Comparison of ENCODE assay signal across 28 cellular contexts in genomic region chr10:43262902-43263466, GRCh38. TPM values are rescaled to one million over a fixed set of nuclear protein-coding genes. Genes with fewer than 3 reads are reported as not detected.
A peak's percentile ranks its signal among the peaks of the same experiment; 100 is the strongest.
DNase-seq lines count a peak whose midpoint lies in the region; ATAC-seq and TF ChIP-seq lines count a peak whose summit lies in the region.
"Had no signal": no experiment of that assay in that cellular context is flagged by ENCODE, and none has a peak within 500 bp of the region (broad histone marks: within the 10 kb centered on the region; RNA-seq: fewer than 3 reads in every experiment).

No MANE protein-coding gene starts in this region.

- intact Hi-C loops in upper lobe of right lung (cut with DNase I) = no loop called here

- H3K27me3 Mint-ChIP-seq in CD8-positive, alpha-beta memory T cell = peaks cover 10 to 18% of the 10 kb centered on the region in 2 donors
- peaks cover 28% of the 10 kb centered on the region for H3K27me3 Mint-ChIP-seq in neural progenitor cell (ENCODE audit: insufficient read depth, low read depth)
- peaks cover 32% of the 10 kb centered on the region for H3K27me3 Mint-ChIP-seq in activated T-cell treated with anti-CD3 and anti-CD28 coated beads, Interleukin-2, amount 50 U/mL, for 4 hours (ENCODE audit: low read depth)

- H3K9me2 ChIP-seq in Karpas-422 (replicated peaks; ENCODE audit: insufficient read depth, low read length) = no peaks in the 10 kb centered on the region
- H3K9me2 ChIP-seq: SK-N-SH had no signal

- H3K27me3 ChIP-seq in CD8-positive, alpha-beta memory T cell (ENCODE audit: insufficient read depth, low read length, poor library complexity, severe bottlenecking) = peaks cover 20% of the 10 kb centered on the region
- H3K27me3 ChIP-seq in Karpas-422 (ENCODE audit: low read length) (no peaks in the 10 kb centered on the region), neural progenitor cell (peaks cover 40% of the 10 kb centered on the region), upper lobe of right lung (peaks cover 31% of the 10 kb centered on the region)
- H3K27me3 ChIP-seq: uterus had no signal

- ATAC-seq in activated T-cell treated with anti-CD3 and anti-CD28 coated beads, Interleukin-2, amount 50 U/mL, for 4 hours = no peak
- no peak for ATAC-seq in upper lobe of right lung
- ATAC-seq: activated T-cell treated with anti-CD3 and anti-CD28 coated beads, Interleukin-2, amount 50 U/mL, for 72 hours; esophagus mucosa; left ventricle myocardium superior; natural killer cell treated with Interleukin-12 subunit alpha and Interleukin-12 subunit beta and Interleukin-15 and Interleukin-18, amount 100 ng/mL, for 72 hours; stimulated activated effector memory CD8-positive, alpha-beta T cell treated with anti-CD3 and anti-CD28 coated beads, Interleukin-12 subunit alpha, Interleukin-12 subunit beta, amount 100 ng/mL, for 72 hours had no signal

- H3K36me3 ChIP-seq in CD8-positive, alpha-beta memory T cell (ENCODE audit: insufficient read depth, low read length) = no peaks in the 10 kb centered on the region
- no peaks in the 10 kb centered on the region for H3K36me3 ChIP-seq in Karpas-422 (ENCODE audit: insufficient read depth, low read length)
- no peaks in the 10 kb centered on the region for H3K36me3 ChIP-seq in neural progenitor cell
- no peaks in the 10 kb centered on the region for H3K36me3 ChIP-seq in upper lobe of right lung
- H3K36me3 ChIP-seq: breast epithelium, colonic mucosa, right atrium auricular region, suprapubic skin, uterus had no signal

- CTCF ChIA-PET in CD8-positive, alpha-beta memory T cell (lab: Charles Lee) = interaction anchor here (0.8 to 0.9 kb wide), 2 partner anchors 82 to 86 kb away, joined by 3 to 4 read pairs; no protein-coding TSS in a partner anchor

- no peak overlapping the region for H3K4me2 ChIP-seq in Karpas-422 (ENCODE audit: low read depth, low read length, poor library complexity, severe bottlenecking)
- no peak overlapping the region for H3K4me2 ChIP-seq in neural progenitor cell
- H3K4me2 ChIP-seq: SK-N-SH had no signal

- no peak overlapping the region for H3K4me3 ChIP-seq in CD8-positive, alpha-beta memory T cell (ENCODE audit: low read length)
- H3K4me3 ChIP-seq in Karpas-422 (ENCODE audit: low read length) = no peak overlapping the region
- no peak overlapping the region for H3K4me3 ChIP-seq in coronary artery
- no peak overlapping the region for H3K4me3 ChIP-seq in neural progenitor cell
- no peak overlapping the region for H3K4me3 ChIP-seq in upper lobe of right lung
- H3K4me3 ChIP-seq: breast epithelium, colonic mucosa, GM23248, mucosa of descending colon, right atrium auricular region, suprapubic skin, uterus had no signal

- peaks cover 7% of the 10 kb centered on the region for H3K4me1 ChIP-seq in CD8-positive, alpha-beta memory T cell (ENCODE audit: insufficient read depth, low read length)
- H3K4me1 ChIP-seq in Karpas-422 (ENCODE audit: low read length) (peaks cover 7% of the 10 kb centered on the region; the same call in 1 of the 2 replicates), neural progenitor cell (peaks cover 10% of the 10 kb centered on the region), upper lobe of right lung (no peaks in the 10 kb centered on the region)
- H3K4me1 ChIP-seq: colonic mucosa, foreskin keratinocyte, parathyroid adenoma had no signal

- H3K27ac Mint-ChIP-seq in CD8-positive, alpha-beta memory T cell = peak overlapping the region in 6 of 8 donors; percentile 30 to 68 (median 52)
- peak overlapping the region; percentile 72 for H3K27ac Mint-ChIP-seq in neural progenitor cell
- H3K27ac Mint-ChIP-seq: activated naive CD4-positive, alpha-beta T cell treated with anti-CD3 and anti-CD28 coated beads, Interleukin-2, amount 50 U/mL, for 24 hours; activated T-cell treated with anti-CD3 and anti-CD28 coated beads, Interleukin-2, amount 50 U/mL, for 72 hours; natural killer cell treated with Interleukin-12 subunit alpha and Interleukin-12 subunit beta and Interleukin-15 and Interleukin-18, amount 100 ng/mL, for 72 hours; stimulated activated effector memory CD8-positive, alpha-beta T cell treated with anti-CD3 and anti-CD28 coated beads, Interleukin-12 subunit alpha, Interleukin-12 subunit beta, amount 100 ng/mL, for 72 hours had no signal

- H3K27ac ChIP-seq in CD8-positive, alpha-beta memory T cell (ENCODE audit: low read depth, low read length) = no peak overlapping the region
- H3K27ac ChIP-seq in Karpas-422 (ENCODE audit: low read length) (no peak overlapping the region), coronary artery (no peak overlapping the region), neural progenitor cell (no peak overlapping the region), upper lobe of right lung (no peak overlapping the region)
- H3K27ac ChIP-seq: C4-2B, colonic mucosa, foreskin keratinocyte, GM23248, parathyroid adenoma, right atrium auricular region, suprapubic skin, uterus had no signal

- H3K36me3 Mint-ChIP-seq in CD8-positive, alpha-beta memory T cell = peaks cover 0 to 1% (median 0%) of the 10 kb centered on the region in 3 donors
- H3K36me3 Mint-ChIP-seq in neural progenitor cell = no peaks in the 10 kb centered on the region
- H3K36me3 Mint-ChIP-seq in activated T-cell treated with anti-CD3 and anti-CD28 coated beads, Interleukin-2, amount 50 U/mL, for 4 hours (ENCODE audit: insufficient read depth) = no peaks in the 10 kb centered on the region
- H3K36me3 Mint-ChIP-seq: activated naive CD4-positive, alpha-beta T cell treated with anti-CD3 and anti-CD28 coated beads, Interleukin-2, amount 50 U/mL, for 24 hours; natural killer cell treated with Interleukin-12 subunit alpha and Interleukin-12 subunit beta and Interleukin-15 and Interleukin-18, amount 100 ng/mL, for 72 hours; stimulated activated effector memory CD8-positive, alpha-beta T cell treated with anti-CD3 and anti-CD28 coated beads, Interleukin-12 subunit alpha, Interleukin-12 subunit beta, amount 100 ng/mL, for 72 hours had no signal

- H4K20me1 ChIP-seq in Karpas-422 (ENCODE audit: insufficient read depth, low read depth, low read length) (no peaks in the 10 kb centered on the region), neural progenitor cell (ENCODE audit: low read depth) (peaks cover 9% of the 10 kb centered on the region)

- peaks cover 12% of the 10 kb centered on the region for H3F3A ChIP-seq in neural progenitor cell (ENCODE audit: low read depth)

- H2AFZ ChIP-seq in Karpas-422 (ENCODE audit: low read length) = no peak overlapping the region
- H2AFZ ChIP-seq in neural progenitor cell (replicated peaks) = no peak overlapping the region
- H2AFZ ChIP-seq: GM23248, parathyroid adenoma had no signal

- H3K4me3 Mint-ChIP-seq in CD8-positive, alpha-beta memory T cell = peak overlapping the region in 4 of 7 donors; percentile 25 to 81 (median 68)
- H3K4me3 Mint-ChIP-seq in neural progenitor cell = peak overlapping the region; percentile 38
- H3K4me3 Mint-ChIP-seq in activated T-cell treated with anti-CD3 and anti-CD28 coated beads, Interleukin-2, amount 50 U/mL, for 4 hours = no peak overlapping the region
- H3K4me3 Mint-ChIP-seq: activated naive CD4-positive, alpha-beta T cell treated with anti-CD3 and anti-CD28 coated beads, Interleukin-2, amount 50 U/mL, for 24 hours; activated T-cell treated with anti-CD3 and anti-CD28 coated beads, Interleukin-2, amount 50 U/mL, for 72 hours; natural killer cell treated with Interleukin-12 subunit alpha and Interleukin-12 subunit beta and Interleukin-15 and Interleukin-18, amount 100 ng/mL, for 72 hours; stimulated activated effector memory CD8-positive, alpha-beta T cell treated with anti-CD3 and anti-CD28 coated beads, Interleukin-12 subunit alpha, Interleukin-12 subunit beta, amount 100 ng/mL, for 72 hours had no signal

- peaks cover 4 to 42% (median 9%) of the 10 kb centered on the region in 3 donors for H3K4me1 Mint-ChIP-seq in CD8-positive, alpha-beta memory T cell
- peaks cover 28% of the 10 kb centered on the region for H3K4me1 Mint-ChIP-seq in neural progenitor cell
- H3K4me1 Mint-ChIP-seq in activated T-cell treated with anti-CD3 and anti-CD28 coated beads, Interleukin-2, amount 50 U/mL, for 4 hours (ENCODE audit: low read depth) = peaks cover 14% of the 10 kb centered on the region

- POLR2A ChIA-PET in CD8-positive, alpha-beta memory T cell (lab: Charles Lee) = no interaction called here

- no peaks in the 10 kb centered on the region for H3K9me3 ChIP-seq in CD8-positive, alpha-beta memory T cell (ENCODE audit: low read length)
- H3K9me3 ChIP-seq in Karpas-422 (ENCODE audit: low read length) (no peaks in the 10 kb centered on the region), neural progenitor cell (ENCODE audit: low read depth) (no peaks in the 10 kb centered on the region), upper lobe of right lung (no peaks in the 10 kb centered on the region)
- H3K9me3 ChIP-seq: breast epithelium, colonic mucosa, mucosa of descending colon, right atrium auricular region, SK-N-SH, suprapubic skin, uterus had no signal

- H3K9ac ChIP-seq in Karpas-422 (ENCODE audit: low read length) (no peak overlapping the region), neural progenitor cell (no peak overlapping the region)
- H3K9ac ChIP-seq: GM23248, parathyroid adenoma, SK-N-SH had no signal

- TF ChIP-seq CTCF in coronary artery (IDR thresholded peaks at IDR 0.05) (no peak), neural progenitor cell (IDR thresholded peaks at IDR 0.05) (no peak), upper lobe of right lung (IDR thresholded peaks at IDR 0.05) (no peak)

- DNase-seq in CD8-positive, alpha-beta memory T cell = peak in 1 of 5 donors; percentile 37
- DNase-seq in Karpas-422 (peak; percentile 34), coronary artery (ENCODE audit: low spot score) (peak; percentile 67), neural progenitor cell (ENCODE audit: low spot score) (no peak), upper lobe of right lung (no peak), middle frontal gyrus (ENCODE audit: extremely low spot score, low spot score) (no peak)
- no peak for DNase-seq in activated T-cell treated with anti-CD3 and anti-CD28 coated beads, Interleukin-2, amount 50 U/mL, for 4 hours
- DNase-seq in stimulated activated CD4-positive, alpha-beta T cell treated with anti-CD3 and anti-CD28 coated beads, Interleukin-4, amount 100 ng/mL, for 24 hours = no peak
- DNase-seq: activated CD4-positive, alpha-beta T cell treated with anti-CD3 and anti-CD28 coated beads for 48 hours; activated T-cell treated with anti-CD3 and anti-CD28 coated beads, Interleukin-2, amount 50 U/mL, for 72 hours; foreskin keratinocyte; hippocampal formation; left ventricle myocardium superior; stimulated activated CD4-positive, alpha-beta T cell treated with anti-CD3 and anti-CD28 coated beads, Interleukin-4, amount 100 ng/mL, for 1 hour; uterus had no signal

- H3K9me3 Mint-ChIP-seq in CD8-positive, alpha-beta memory T cell = no peaks in the 10 kb centered on the region
- H3K9me3 Mint-ChIP-seq in neural progenitor cell = no peaks in the 10 kb centered on the region
- no peaks in the 10 kb centered on the region for H3K9me3 Mint-ChIP-seq in activated T-cell treated with anti-CD3 and anti-CD28 coated beads, Interleukin-2, amount 50 U/mL, for 4 hours
- H3K9me3 Mint-ChIP-seq: activated naive CD4-positive, alpha-beta T cell treated with anti-CD3 and anti-CD28 coated beads, Interleukin-2, amount 50 U/mL, for 24 hours; activated T-cell treated with anti-CD3 and anti-CD28 coated beads, Interleukin-2, amount 50 U/mL, for 72 hours; natural killer cell treated with Interleukin-12 subunit alpha and Interleukin-12 subunit beta and Interleukin-15 and Interleukin-18, amount 100 ng/mL, for 72 hours; stimulated activated effector memory CD8-positive, alpha-beta T cell treated with anti-CD3 and anti-CD28 coated beads, Interleukin-12 subunit alpha, Interleukin-12 subunit beta, amount 100 ng/mL, for 72 hours had no signal

- H3K79me2 ChIP-seq in Karpas-422 (ENCODE audit: low read length) (no peaks in the 10 kb centered on the region), neural progenitor cell (ENCODE audit: low read depth) (no peaks in the 10 kb centered on the region)
- H3K79me2 ChIP-seq: parathyroid adenoma had no signal

RNA-seq across cellular contexts. Expression of gene RASGEF1A, which starts 3.9 kb away (rescaled TPM):
- total RNA-seq in CD8-positive, alpha-beta memory T cell = 1 to 10 TPM; 1.8 to 2.1 TPM
- polyA plus RNA-seq in CD8-positive, alpha-beta memory T cell = 8.5 TPM
- total RNA-seq in Karpas-422 (2014; rRNA removed; shearing (Covaris generic); ENCODE audit: low replicate concordance) = not detected in 2 replicates
- total RNA-seq in neural progenitor cell (ENCODE audit: low replicate concordance) = 3.5 and 6.5 TPM in 2 replicates
- under 1 TPM; 0.29 to 0.60 (median 0.38) TPM for total RNA-seq in activated T-cell treated with anti-CD3 and anti-CD28 coated beads, Interleukin-2, amount 50 U/mL, for 4 hours
- total RNA-seq in upper lobe of right lung = 2.6 TPM
- polyA plus RNA-seq: GM23248, SK-N-SH had no signal

Comparison
In these comparisons a context has a peak if more than half of its experiments do, and no peak if none do; other contexts are left out.
1. DNase-seq: peak in Karpas-422 (single experiment) and coronary artery (single experiment); none in neural progenitor cell (single experiment), activated T-cell treated with anti-CD3 and anti-CD28 coated beads, Interleukin-2, amount 50 U/mL, for 4 hours (single experiment), upper lobe of right lung (single experiment), stimulated activated CD4-positive, alpha-beta T cell treated with anti-CD3 and anti-CD28 coated beads, Interleukin-4, amount 100 ng/mL, for 24 hours (single experiment) and middle frontal gyrus (single experiment).